ENCODE assay signal across 9 cellular contexts in the genomic region with DNA sequence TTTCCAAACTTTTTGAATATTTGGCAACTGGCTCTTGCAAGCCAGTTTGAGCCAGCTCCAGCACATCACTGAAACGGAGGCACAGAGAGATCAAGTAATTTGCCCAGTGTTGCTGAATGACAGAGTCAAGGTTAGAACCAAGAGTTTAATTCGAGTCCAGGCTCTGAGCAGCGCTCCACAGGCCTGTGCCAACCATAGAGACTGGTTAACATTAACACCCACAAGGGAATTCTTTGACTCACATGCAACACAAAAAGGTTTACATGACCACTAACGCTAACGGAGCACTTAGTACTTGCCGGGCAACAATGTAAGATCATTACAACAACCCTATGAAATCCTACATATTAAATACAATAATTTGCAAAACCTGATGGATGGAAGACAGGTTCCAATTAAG. TPM values are rescaled to one million over a fixed set of nuclear protein-coding genes. Genes with fewer than 3 reads are reported as not detected.
A peak's percentile ranks its signal among the peaks of the same experiment; 100 is the strongest.
DNase-seq lines count a peak whose midpoint lies in the region; ATAC-seq, FAIRE-seq and TF ChIP-seq lines count a peak whose summit lies in the region.
"Had no signal": no experiment of that assay in that cellular context is flagged by ENCODE, and none has a peak within 500 bp of the region (broad histone marks: within the 10 kb centered on the region; RNA-seq: fewer than 3 reads in every experiment).

No MANE protein-coding gene starts in this region.

- peaks cover 62% of the 10 kb centered on the region for H3K79me2 ChIP-seq in astrocyte (ENCODE audit: insufficient read depth, low read length)

- TF ChIP-seq CTCF in AG10803 (conservative IDR thresholded peaks at IDR 0.05; ENCODE audit: low read length) (no peak), astrocyte (IDR thresholded peaks at IDR 0.05; ENCODE audit: insufficient read depth, low read depth, low read length) (no peak)

- peak overlapping the region; percentile 85 for H3K4me3 Mint-ChIP-seq in astrocyte (ENCODE audit: unreplicated experiment)

- peaks cover 53% of the 10 kb centered on the region for H4K20me1 ChIP-seq in astrocyte (ENCODE audit: insufficient read depth, low read length)

- H3K27me3 ChIP-seq in HUES64 (ENCODE audit: insufficient read depth, low read length) (peaks cover 55% of the 10 kb centered on the region), astrocyte (ENCODE audit: insufficient read depth, low read length) (no peaks in the 10 kb centered on the region), muscle layer of duodenum (ENCODE audit: low read depth, low read length) (no peaks in the 10 kb centered on the region)

- H3K27ac ChIP-seq in HUES64 (ENCODE audit: low read depth, low read length) = no peak overlapping the region
- no peak overlapping the region for H3K27ac ChIP-seq in astrocyte (ENCODE audit: low read depth, low read length)
- H3K27ac ChIP-seq in muscle layer of duodenum (ENCODE audit: low read length) = no peak overlapping the region

- no peaks in the 10 kb centered on the region for H3K4me1 ChIP-seq in HUES64 (ENCODE audit: insufficient read depth, low read length)
- peaks cover 34% of the 10 kb centered on the region for H3K4me1 ChIP-seq in astrocyte (ENCODE audit: insufficient read depth, low read length)
- peaks cover 11 to 55% of the 10 kb centered on the region in 2 donors for H3K4me1 ChIP-seq in muscle layer of duodenum (ENCODE audit: control insufficient read depth in 1 of 2, insufficient read depth in 2 of 2, low read length in 2 of 2)

- H3K36me3 ChIP-seq in HUES64 (ENCODE audit: insufficient read depth, low read length) = no peaks in the 10 kb centered on the region
- no peaks in the 10 kb centered on the region for H3K36me3 ChIP-seq in astrocyte (ENCODE audit: insufficient read depth, low read length)
- no peaks in the 10 kb centered on the region for H3K36me3 ChIP-seq in muscle layer of duodenum (ENCODE audit: control insufficient read depth in 1 of 2, insufficient read depth in 2 of 2, low read length in 2 of 2)

- H3K27ac Mint-ChIP-seq in astrocyte (ENCODE audit: unreplicated experiment) = no peak overlapping the region

- no peaks in the 10 kb centered on the region for H3K36me3 Mint-ChIP-seq in astrocyte (ENCODE audit: low read depth, unreplicated experiment)

- H3K27me3 Mint-ChIP-seq in astrocyte (ENCODE audit: low read depth, unreplicated experiment) = peaks cover 5% of the 10 kb centered on the region

- no peak for ATAC-seq in GM19035 (IDR thresholded peaks at IDR 0.05; ENCODE audit: unreplicated experiment)

- peak overlapping the region; percentile 77 for H3K4me3 ChIP-seq in AG10803 (ENCODE audit: low read length)
- H3K4me3 ChIP-seq in HUES64 (ENCODE audit: low read length) = 0 out of 2 replicates have a peak overlapping the region, but pooled peaks have one; percentile 62
- H3K4me3 ChIP-seq in astrocyte (ENCODE audit: insufficient read depth, low read depth, low read length) = peak overlapping the region; percentile 68
- H3K4me3 ChIP-seq in muscle layer of duodenum (ENCODE audit: low read depth in 1 of 2, low read length in 2 of 2) = peak overlapping the region; percentile 74 to 83

- H3K9me3 Mint-ChIP-seq in astrocyte (ENCODE audit: unreplicated experiment) = no peaks in the 10 kb centered on the region

- DNase-seq in AG10803 (ENCODE audit: low read depth) (peak; percentile 61), astrocyte (ENCODE audit: low read depth) (peak; percentile 41), LoVo (ENCODE audit: low spot score) (no peak), NCI-H1436 treated with DMSO at 0.1 percent for 48 hours (lab: John Stamatoyannopoulos, UW) (no peak)
- DNase-seq in activated CD4-positive, CD25-positive, alpha-beta regulatory T cell treated with anti-CD3 and anti-CD28 coated beads, Interleukin-2, amount 50 U/mL, for 72 hours = no peak

- H3K4me2 ChIP-seq in astrocyte (ENCODE audit: low read length) = peak overlapping the region; percentile 90

- H3K9ac ChIP-seq in HUES64 (ENCODE audit: low read depth, low read length) (no peak overlapping the region), astrocyte (ENCODE audit: low read length) (peak overlapping the region; percentile 71)

- peaks cover 13% of the 10 kb centered on the region for H3K4me1 Mint-ChIP-seq in astrocyte (ENCODE audit: low read depth, unreplicated experiment)

- 69% methylated on average over 6 of the region's 6 CpGs for WGBS in HUES64

- FAIRE-seq in astrocyte (lab: Jason Lieb, UNC) = no peak
- FAIRE-seq: islet of Langerhans had no signal

- H3K9me3 ChIP-seq in HUES64 (ENCODE audit: insufficient read depth, low read depth, low read length) (no peaks in the 10 kb centered on the region), astrocyte (ENCODE audit: insufficient read depth, low read depth, low read length) (no peaks in the 10 kb centered on the region), muscle layer of duodenum (ENCODE audit: control insufficient read depth in 1 of 2, low read length in 2 of 2) (no peaks in the 10 kb centered on the region)

- H2AFZ ChIP-seq in astrocyte (ENCODE audit: low read depth, low read length) = no peak overlapping the region

RNA-seq across cellular contexts. Expression of gene RGS10, which starts 1.5 kb away (rescaled TPM):
- polyA plus RNA-seq in HUES64 (2013, experiment 1 of 2) = 7.8 TPM
- polyA plus RNA-seq in HUES64 (2013, experiment 2 of 2) = 12.0 TPM
- 40.0 and 40.1 TPM in 2 replicates for total RNA-seq in astrocyte

RNA-seq across cellular contexts. Expression of gene TIAL1, which starts 55.7 kb away (rescaled TPM):
- 91.2 TPM for polyA plus RNA-seq in HUES64 (2013, experiment 1 of 2)
- polyA plus RNA-seq in HUES64 (2013, experiment 2 of 2) = 88.9 TPM
- 155 and 161 TPM in 2 replicates for total RNA-seq in astrocyte

Comparison
In these comparisons a context has a peak if more than half of its experiments do, and no peak if none do; other contexts are left out.
1. DNase-seq: peak in AG10803 (single experiment) and astrocyte (single experiment); none in LoVo (single experiment), activated CD4-positive, CD25-positive, alpha-beta regulatory T cell treated with anti-CD3 and anti-CD28 coated beads, Interleukin-2, amount 50 U/mL, for 72 hours (single experiment) and NCI-H1436 treated with DMSO at 0.1 percent for 48 hours (single experiment).
2. Peak in every context shown above with its lines, with median percentiles within 50 percentile points of each other: H3K4me3 ChIP-seq.